ENCODE assay signal across 1 cellular context in the genomic region with DNA sequence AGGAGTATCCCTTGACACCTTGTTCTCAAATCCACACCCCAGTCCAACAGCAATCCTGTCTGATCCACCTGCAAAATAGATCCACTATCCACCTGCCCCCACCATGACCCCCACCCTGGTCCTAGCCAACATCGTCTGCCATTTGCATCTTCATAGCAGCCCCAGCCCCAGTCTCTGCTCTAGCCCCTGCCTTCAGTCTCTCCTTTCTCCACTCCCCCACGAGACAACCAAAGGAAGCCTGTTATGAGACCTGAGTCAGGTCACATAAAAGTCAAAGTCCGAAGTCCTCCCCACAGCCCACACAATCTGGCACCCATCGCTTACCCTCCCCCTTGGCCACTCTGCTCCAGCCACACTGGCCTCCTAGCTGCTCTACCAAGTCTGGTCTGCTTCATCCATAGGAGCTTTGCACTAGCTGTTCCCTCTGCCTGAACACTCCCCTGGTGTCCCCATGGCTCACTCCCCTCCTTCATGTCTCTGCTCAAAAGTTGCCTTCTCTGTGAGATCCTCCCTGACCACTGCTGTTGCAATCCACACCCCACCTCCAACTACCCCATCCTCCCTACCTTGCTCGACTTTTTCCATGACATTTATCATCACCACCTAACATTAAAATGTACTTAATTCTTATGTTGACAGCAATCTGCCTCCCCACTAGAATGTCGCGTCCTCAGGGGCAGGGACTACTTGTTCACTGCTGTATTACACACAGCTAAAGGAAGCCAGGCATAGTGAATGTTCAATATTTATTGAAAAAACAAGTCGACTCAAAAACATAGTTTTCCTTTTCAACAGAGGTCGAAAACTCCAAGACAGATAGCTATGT.
A peak's percentile ranks its signal among the peaks of the same experiment; 100 is the strongest.
TF ChIP-seq lines count a peak whose summit lies in the region.

No MANE protein-coding gene starts in this region.

TF ChIP-seq in HepG2, 621 proteins besides CTCF, POLR2A, EP300 and RAD21 (continues in another document):
- TF ChIP-seq ADNP (CRISPR knock-in tag; IDR thresholded peaks at IDR 0.05) (no peak), ARNTL (CRISPR knock-in tag; IDR thresholded peaks at IDR 0.05) (no peak), SOX5 (CRISPR knock-in tag; IDR thresholded peaks at IDR 0.05; ENCODE audit: borderline replicate concordance) (peak; percentile 40; the same call in 1 of the 2 replicates), RAD51 (IDR thresholded peaks at IDR 0.05; ENCODE audit: borderline replicate concordance) (no peak), ARNT (IDR thresholded peaks at IDR 0.05) (no peak), SMAD1 (CRISPR knock-in tag; IDR thresholded peaks at IDR 0.05; ENCODE audit: borderline replicate concordance, low read depth) (0 out of 2 replicates have a peak, but pooled peaks have one; percentile 21), ZFP62 (CRISPR knock-in tag; IDR thresholded peaks at IDR 0.05) (no peak), NR1H2 (CRISPR knock-in tag; IDR thresholded peaks at IDR 0.05; ENCODE audit: borderline replicate concordance, low read depth) (no peak), ZNF816 (CRISPR knock-in tag; IDR thresholded peaks at IDR 0.05; ENCODE audit: borderline replicate concordance) (peak; percentile 47; the same call in 1 of the 2 replicates), ZNF615 (CRISPR knock-in tag; IDR thresholded peaks at IDR 0.05; ENCODE audit: borderline replicate concordance) (no peak), TBX2 (CRISPR knock-in tag; IDR thresholded peaks at IDR 0.05; ENCODE audit: borderline replicate concordance) (no peak), ZNF296 (CRISPR knock-in tag; conservative IDR thresholded peaks at IDR 0.05) (no peak), ZNF562 (CRISPR knock-in tag; IDR thresholded peaks at IDR 0.05; ENCODE audit: borderline replicate concordance) (no peak), ZKSCAN1 (IDR thresholded peaks at IDR 0.05; ENCODE audit: low read length) (no peak), SAP130 (CRISPR knock-in tag; IDR thresholded peaks at IDR 0.05; ENCODE audit: low read depth) (peak; percentile 70), SMAD3 (CRISPR knock-in tag; IDR thresholded peaks at IDR 0.05) (no peak), KLF15 (CRISPR knock-in tag; IDR thresholded peaks at IDR 0.05; ENCODE audit: borderline replicate concordance) (no peak), HOXA9 (CRISPR knock-in tag; IDR thresholded peaks at IDR 0.05; ENCODE audit: borderline replicate concordance) (no peak), JUNB (CRISPR knock-in tag; IDR thresholded peaks at IDR 0.05; ENCODE audit: borderline replicate concordance) (no peak), ZNF30 (CRISPR knock-in tag; IDR thresholded peaks at IDR 0.05) (no peak), IRF1 (CRISPR knock-in tag; IDR thresholded peaks at IDR 0.05; ENCODE audit: low read depth) (no peak), GABPA (IDR thresholded peaks at IDR 0.05; ENCODE audit: low read depth, low read length) (no peak), GABPA (CRISPR knock-in tag; IDR thresholded peaks at IDR 0.05; ENCODE audit: low read depth) (peak; percentile 32), RCOR2 (CRISPR knock-in tag; IDR thresholded peaks at IDR 0.05) (no peak), NRL (CRISPR knock-in tag; IDR thresholded peaks at IDR 0.05; ENCODE audit: borderline replicate concordance) (no peak), ONECUT2 (CRISPR knock-in tag; IDR thresholded peaks at IDR 0.05) (no peak), ZFY (CRISPR knock-in tag; IDR thresholded peaks at IDR 0.05) (no peak; the same call in 1 of the 2 replicates), ZNF180 (CRISPR knock-in tag; IDR thresholded peaks at IDR 0.05; ENCODE audit: borderline replicate concordance, low read depth) (no peak), HOMEZ (CRISPR knock-in tag; IDR thresholded peaks at IDR 0.05; ENCODE audit: low read depth) (no peak), HOXA3 (CRISPR knock-in tag; IDR thresholded peaks at IDR 0.05) (peak; percentile 62; the same call in 1 of the 2 replicates), ZNF724P (CRISPR knock-in tag; IDR thresholded peaks at IDR 0.05; ENCODE audit: borderline replicate concordance) (no peak), ZFP91 (CRISPR knock-in tag; IDR thresholded peaks at IDR 0.05; ENCODE audit: borderline replicate concordance) (no peak; the same call in 1 of the 2 replicates), RBM22 (optimal IDR thresholded peaks at IDR 0.05; ENCODE audit: low read length) (no peak), MAFF (IDR thresholded peaks at IDR 0.05; ENCODE audit: low read depth, low read length) (no peak), U2AF1 (optimal IDR thresholded peaks at IDR 0.05; ENCODE audit: low read depth, low read length) (no peak), ZNF552 (CRISPR knock-in tag; IDR thresholded peaks at IDR 0.05; ENCODE audit: borderline replicate concordance) (no peak), RFX1 (IDR thresholded peaks at IDR 0.05) (no peak)
- TF ChIP-seq, protein P1, sequence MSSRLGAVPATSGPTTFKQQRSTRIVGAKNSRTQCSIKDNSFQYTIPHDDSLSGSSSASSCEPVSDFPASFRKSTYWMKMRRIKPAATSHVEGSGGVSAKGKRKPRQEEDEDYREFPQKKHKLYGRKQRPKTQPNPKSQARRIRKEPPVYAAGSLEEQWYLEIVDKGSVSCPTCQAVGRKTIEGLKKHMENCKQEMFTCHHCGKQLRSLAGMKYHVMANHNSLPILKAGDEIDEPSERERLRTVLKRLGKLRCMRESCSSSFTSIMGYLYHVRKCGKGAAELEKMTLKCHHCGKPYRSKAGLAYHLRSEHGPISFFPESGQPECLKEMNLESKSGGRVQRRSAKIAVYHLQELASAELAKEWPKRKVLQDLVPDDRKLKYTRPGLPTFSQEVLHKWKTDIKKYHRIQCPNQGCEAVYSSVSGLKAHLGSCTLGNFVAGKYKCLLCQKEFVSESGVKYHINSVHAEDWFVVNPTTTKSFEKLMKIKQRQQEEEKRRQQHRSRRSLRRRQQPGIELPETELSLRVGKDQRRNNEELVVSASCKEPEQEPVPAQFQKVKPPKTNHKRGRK (CRISPR knock-in tag; IDR thresholded peaks at IDR 0.05), result no peak
- TF ChIP-seq, protein P2, sequence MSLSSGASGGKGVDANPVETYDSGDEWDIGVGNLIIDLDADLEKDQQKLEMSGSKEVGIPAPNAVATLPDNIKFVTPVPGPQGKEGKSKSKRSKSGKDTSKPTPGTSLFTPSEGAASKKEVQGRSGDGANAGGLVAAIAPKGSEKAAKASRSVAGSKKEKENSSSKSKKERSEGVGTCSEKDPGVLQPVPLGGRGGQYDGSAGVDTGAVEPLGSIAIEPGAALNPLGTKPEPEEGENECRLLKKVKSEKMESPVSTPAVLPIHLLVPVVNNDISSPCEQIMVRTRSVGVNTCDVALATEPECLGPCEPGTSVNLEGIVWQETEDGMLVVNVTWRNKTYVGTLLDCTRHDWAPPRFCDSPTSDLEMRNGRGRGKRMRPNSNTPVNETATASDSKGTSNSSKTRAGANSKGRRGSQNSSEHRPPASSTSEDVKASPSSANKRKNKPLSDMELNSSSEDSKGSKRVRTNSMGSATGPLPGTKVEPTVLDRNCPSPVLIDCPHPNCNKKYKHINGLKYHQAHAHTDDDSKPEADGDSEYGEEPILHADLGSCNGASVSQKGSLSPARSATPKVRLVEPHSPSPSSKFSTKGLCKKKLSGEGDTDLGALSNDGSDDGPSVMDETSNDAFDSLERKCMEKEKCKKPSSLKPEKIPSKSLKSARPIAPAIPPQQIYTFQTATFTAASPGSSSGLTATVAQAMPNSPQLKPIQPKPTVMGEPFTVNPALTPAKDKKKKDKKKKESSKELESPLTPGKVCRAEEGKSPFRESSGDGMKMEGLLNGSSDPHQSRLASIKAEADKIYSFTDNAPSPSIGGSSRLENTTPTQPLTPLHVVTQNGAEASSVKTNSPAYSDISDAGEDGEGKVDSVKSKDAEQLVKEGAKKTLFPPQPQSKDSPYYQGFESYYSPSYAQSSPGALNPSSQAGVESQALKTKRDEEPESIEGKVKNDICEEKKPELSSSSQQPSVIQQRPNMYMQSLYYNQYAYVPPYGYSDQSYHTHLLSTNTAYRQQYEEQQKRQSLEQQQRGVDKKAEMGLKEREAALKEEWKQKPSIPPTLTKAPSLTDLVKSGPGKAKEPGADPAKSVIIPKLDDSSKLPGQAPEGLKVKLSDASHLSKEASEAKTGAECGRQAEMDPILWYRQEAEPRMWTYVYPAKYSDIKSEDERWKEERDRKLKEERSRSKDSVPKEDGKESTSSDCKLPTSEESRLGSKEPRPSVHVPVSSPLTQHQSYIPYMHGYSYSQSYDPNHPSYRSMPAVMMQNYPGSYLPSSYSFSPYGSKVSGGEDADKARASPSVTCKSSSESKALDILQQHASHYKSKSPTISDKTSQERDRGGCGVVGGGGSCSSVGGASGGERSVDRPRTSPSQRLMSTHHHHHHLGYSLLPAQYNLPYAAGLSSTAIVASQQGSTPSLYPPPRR (CRISPR knock-in tag; IDR thresholded peaks at IDR 0.05; ENCODE audit: borderline replicate concordance), result peak; percentile 47; the same call in 1 of the 2 replicates
- TF ChIP-seq, protein P3, sequence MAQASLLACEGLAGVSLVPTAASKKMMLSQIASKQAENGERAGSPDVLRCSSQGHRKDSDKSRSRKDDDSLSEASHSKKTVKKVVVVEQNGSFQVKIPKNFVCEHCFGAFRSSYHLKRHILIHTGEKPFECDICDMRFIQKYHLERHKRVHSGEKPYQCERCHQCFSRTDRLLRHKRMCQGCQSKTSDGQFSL (CRISPR knock-in tag; IDR thresholded peaks at IDR 0.05), result no peak
- TF ChIP-seq, protein P4, sequence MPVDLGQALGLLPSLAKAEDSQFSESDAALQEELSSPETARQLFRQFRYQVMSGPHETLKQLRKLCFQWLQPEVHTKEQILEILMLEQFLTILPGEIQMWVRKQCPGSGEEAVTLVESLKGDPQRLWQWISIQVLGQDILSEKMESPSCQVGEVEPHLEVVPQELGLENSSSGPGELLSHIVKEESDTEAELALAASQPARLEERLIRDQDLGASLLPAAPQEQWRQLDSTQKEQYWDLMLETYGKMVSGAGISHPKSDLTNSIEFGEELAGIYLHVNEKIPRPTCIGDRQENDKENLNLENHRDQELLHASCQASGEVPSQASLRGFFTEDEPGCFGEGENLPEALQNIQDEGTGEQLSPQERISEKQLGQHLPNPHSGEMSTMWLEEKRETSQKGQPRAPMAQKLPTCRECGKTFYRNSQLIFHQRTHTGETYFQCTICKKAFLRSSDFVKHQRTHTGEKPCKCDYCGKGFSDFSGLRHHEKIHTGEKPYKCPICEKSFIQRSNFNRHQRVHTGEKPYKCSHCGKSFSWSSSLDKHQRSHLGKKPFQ (CRISPR knock-in tag; IDR thresholded peaks at IDR 0.05; ENCODE audit: insufficient replicate concordance), result no peak
- TF ChIP-seq, protein P5, sequence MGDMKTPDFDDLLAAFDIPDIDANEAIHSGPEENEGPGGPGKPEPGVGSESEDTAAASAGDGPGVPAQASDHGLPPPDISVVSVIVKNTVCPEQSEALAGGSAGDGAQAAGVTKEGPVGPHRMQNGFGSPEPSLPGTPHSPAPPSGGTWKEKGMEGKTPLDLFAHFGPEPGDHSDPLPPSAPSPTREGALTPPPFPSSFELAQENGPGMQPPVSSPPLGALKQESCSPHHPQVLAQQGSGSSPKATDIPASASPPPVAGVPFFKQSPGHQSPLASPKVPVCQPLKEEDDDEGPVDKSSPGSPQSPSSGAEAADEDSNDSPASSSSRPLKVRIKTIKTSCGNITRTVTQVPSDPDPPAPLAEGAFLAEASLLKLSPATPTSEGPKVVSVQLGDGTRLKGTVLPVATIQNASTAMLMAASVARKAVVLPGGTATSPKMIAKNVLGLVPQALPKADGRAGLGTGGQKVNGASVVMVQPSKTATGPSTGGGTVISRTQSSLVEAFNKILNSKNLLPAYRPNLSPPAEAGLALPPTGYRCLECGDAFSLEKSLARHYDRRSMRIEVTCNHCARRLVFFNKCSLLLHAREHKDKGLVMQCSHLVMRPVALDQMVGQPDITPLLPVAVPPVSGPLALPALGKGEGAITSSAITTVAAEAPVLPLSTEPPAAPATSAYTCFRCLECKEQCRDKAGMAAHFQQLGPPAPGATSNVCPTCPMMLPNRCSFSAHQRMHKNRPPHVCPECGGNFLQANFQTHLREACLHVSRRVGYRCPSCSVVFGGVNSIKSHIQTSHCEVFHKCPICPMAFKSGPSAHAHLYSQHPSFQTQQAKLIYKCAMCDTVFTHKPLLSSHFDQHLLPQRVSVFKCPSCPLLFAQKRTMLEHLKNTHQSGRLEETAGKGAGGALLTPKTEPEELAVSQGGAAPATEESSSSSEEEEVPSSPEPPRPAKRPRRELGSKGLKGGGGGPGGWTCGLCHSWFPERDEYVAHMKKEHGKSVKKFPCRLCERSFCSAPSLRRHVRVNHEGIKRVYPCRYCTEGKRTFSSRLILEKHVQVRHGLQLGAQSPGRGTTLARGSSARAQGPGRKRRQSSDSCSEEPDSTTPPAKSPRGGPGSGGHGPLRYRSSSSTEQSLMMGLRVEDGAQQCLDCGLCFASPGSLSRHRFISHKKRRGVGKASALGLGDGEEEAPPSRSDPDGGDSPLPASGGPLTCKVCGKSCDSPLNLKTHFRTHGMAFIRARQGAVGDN (CRISPR knock-in tag; IDR thresholded peaks at IDR 0.05), result peak; percentile 58; the same call in 1 of the 2 replicates
- TF ChIP-seq, protein P6, sequence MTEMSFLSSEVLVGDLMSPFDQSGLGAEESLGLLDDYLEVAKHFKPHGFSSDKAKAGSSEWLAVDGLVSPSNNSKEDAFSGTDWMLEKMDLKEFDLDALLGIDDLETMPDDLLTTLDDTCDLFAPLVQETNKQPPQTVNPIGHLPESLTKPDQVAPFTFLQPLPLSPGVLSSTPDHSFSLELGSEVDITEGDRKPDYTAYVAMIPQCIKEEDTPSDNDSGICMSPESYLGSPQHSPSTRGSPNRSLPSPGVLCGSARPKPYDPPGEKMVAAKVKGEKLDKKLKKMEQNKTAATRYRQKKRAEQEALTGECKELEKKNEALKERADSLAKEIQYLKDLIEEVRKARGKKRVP (CRISPR knock-in tag; IDR thresholded peaks at IDR 0.05), result no peak
